Comparison of ENCODE assay signal across 30 cellular contexts in genomic region chr7:67438174-67438837, GRCh38.
DNase-seq lines count a peak whose midpoint lies in the region; ATAC-seq and TF ChIP-seq lines count a peak whose summit lies in the region.
"Had no signal": no experiment of that assay in that cellular context is flagged by ENCODE, and none has a peak within 500 bp of the region (broad histone marks: within the 10 kb centered on the region; RNA-seq: fewer than 3 reads in every experiment).

No MANE protein-coding gene starts in this region.

- H2BK120ac ChIP-seq in mesendoderm (ENCODE audit: low read depth, low read length): no peak overlapping the region

- no peak overlapping the region for H2BK15ac ChIP-seq in mesendoderm (replicated peaks; ENCODE audit: low read depth)

- H3K9ac ChIP-seq in HUES64 (ENCODE audit: low read depth, low read length): no peak overlapping the region
- H3K9ac ChIP-seq in mesendoderm (ENCODE audit: low read length): no peak overlapping the region

- no peak for TF ChIP-seq CTCF in BE2C (IDR thresholded peaks at IDR 0.05; ENCODE audit: low read depth, low read length)

- H3K4me2 ChIP-seq in mesendoderm (ENCODE audit: low read length): no peak overlapping the region
- H3K4me2 ChIP-seq: PC-9 had no signal

- H3K9me3 ChIP-seq in BE2C (peaks cover 4% of the 10 kb centered on the region; the same call in 1 of the 2 replicates), HUES64 (ENCODE audit: insufficient read depth, low read depth, low read length) (peaks cover 8% of the 10 kb centered on the region)
- H3K9me3 ChIP-seq: right lobe of liver, uterus had no signal

- DNase-seq in BE2C (peak; percentile 22), NCI-H774 (lab: John Stamatoyannopoulos, UW) (peak; percentile 31), mesendoderm (peak; percentile 42)
- no peak for DNase-seq in stimulated activated effector memory CD8-positive, alpha-beta T cell treated with anti-CD3 and anti-CD28 coated beads, Interleukin-12 subunit alpha, Interleukin-12 subunit beta, amount 100 ng/mL, for 72 hours (ENCODE audit: low spot score in 2 of 2)
- no peak for DNase-seq in activated CD8-positive, alpha-beta memory T cell treated with anti-CD3 and anti-CD28 coated beads, Interleukin-2, amount 50 U/mL, for 4 hours
- DNase-seq: activated CD4-positive, alpha-beta T cell treated with anti-CD3 and anti-CD28 coated beads, Interleukin-2, amount 50 U/mL, for 48 hours; activated CD4-positive, CD25-positive, alpha-beta regulatory T cell treated with anti-CD3 and anti-CD28 coated beads, Interleukin-2, amount 50 U/mL, for 72 hours; activated naive CD4-positive, alpha-beta T cell; activated naive CD8-positive, alpha-beta T cell treated with anti-CD3 and anti-CD28 coated beads, Interleukin-2, amount 50 U/mL, for 24 hours; DMS79 treated with DMSO at 0.1 percent for 48 hours; GDM1; HFFc6; islet precursor cell; KG1; left ventricle myocardium inferior; MM.1S; NCI-H1930; NCI-H446; NK-92 treated with Interleukin-12 subunit alpha and Interleukin-12 subunit beta, amount 100 ng/mL, for 24 hours; PC-9; right lobe of liver; stimulated activated CD4-positive, alpha-beta T cell treated with anti-CD3 and anti-CD28 coated beads, Interleukin-2, amount 100 ng/mL, for 24 hours; stimulated activated CD8-positive, alpha-beta memory T cell treated with anti-CD3 and anti-CD28 coated beads, Interleukin-4, amount 100 ng/mL, for 48 hours; stimulated activated naive CD8-positive, alpha-beta T cell treated with anti-CD3 and anti-CD28 coated beads, Interleukin-15, amount 100 ng/mL, for 72 hours; uterus had no signal

- H3K23ac ChIP-seq in mesendoderm (ENCODE audit: low read length): no peak overlapping the region

- 88% methylated on average over 6 of the region's 7 CpGs for WGBS in HUES64
- WGBS in mesendoderm (ENCODE audit: extremely low coverage, insufficient coverage, low lambda C conversion rate): no CpG with 5 or more reads among the region's 7 CpGs

- no peak overlapping the region for H3K18ac ChIP-seq in mesendoderm (ENCODE audit: low read length)

- H2BK5ac ChIP-seq in mesendoderm (ENCODE audit: low read length): no peak overlapping the region

- no peak overlapping the region for H3K56ac ChIP-seq in mesendoderm (ENCODE audit: low read length)

- H2AK5ac ChIP-seq in mesendoderm (ENCODE audit: low read length): no peak overlapping the region

- H3K36me3 ChIP-seq in BE2C (no peaks in the 10 kb centered on the region), HUES64 (ENCODE audit: insufficient read depth, low read length) (no peaks in the 10 kb centered on the region), mesendoderm (ENCODE audit: control insufficient read depth, insufficient read depth, low read length) (no peaks in the 10 kb centered on the region)
- H3K36me3 ChIP-seq: left ventricle myocardium inferior, right lobe of liver, spleen, uterus had no signal

- H3K9me3 Mint-ChIP-seq in stimulated activated effector memory CD8-positive, alpha-beta T cell treated with anti-CD3 and anti-CD28 coated beads, Interleukin-12 subunit alpha, Interleukin-12 subunit beta, amount 100 ng/mL, for 72 hours: peaks cover 11% of the 10 kb centered on the region
- H3K9me3 Mint-ChIP-seq: central memory CD8-positive, alpha-beta T cell had no signal

- H3K27ac ChIP-seq in HUES64 (ENCODE audit: low read depth, low read length) (peak overlapping the region; percentile 53; the same call in 1 of the 2 replicates), mesendoderm (ENCODE audit: low read depth, low read length) (peak overlapping the region; percentile 78)
- H3K27ac ChIP-seq: left ventricle myocardium inferior, PC-9, right lobe of liver, spleen, uterus had no signal

- H3K4me1 Mint-ChIP-seq in stimulated activated effector memory CD8-positive, alpha-beta T cell treated with anti-CD3 and anti-CD28 coated beads, Interleukin-12 subunit alpha, Interleukin-12 subunit beta, amount 100 ng/mL, for 72 hours: no peaks in the 10 kb centered on the region
- H3K4me1 Mint-ChIP-seq: activated naive CD8-positive, alpha-beta T cell treated with anti-CD3 and anti-CD28 coated beads, Interleukin-2, amount 50 U/mL, for 24 hours; central memory CD8-positive, alpha-beta T cell; stimulated activated naive CD8-positive, alpha-beta T cell treated with anti-CD3 and anti-CD28 coated beads, Interleukin-15, amount 100 ng/mL, for 72 hours had no signal

- no peak for ATAC-seq in stimulated activated effector memory CD8-positive, alpha-beta T cell treated with anti-CD3 and anti-CD28 coated beads, Interleukin-12 subunit alpha, Interleukin-12 subunit beta, amount 100 ng/mL, for 72 hours
- ATAC-seq in HG03280 (IDR thresholded peaks at IDR 0.05; ENCODE audit: unreplicated experiment): no peak
- ATAC-seq: activated naive CD8-positive, alpha-beta T cell treated with anti-CD3 and anti-CD28 coated beads, Interleukin-2, amount 50 U/mL, for 24 hours; esophagus mucosa; right lobe of liver; stimulated activated naive CD8-positive, alpha-beta T cell treated with anti-CD3 and anti-CD28 coated beads, Interleukin-15, amount 100 ng/mL, for 72 hours had no signal

- H3K4ac ChIP-seq in mesendoderm (ENCODE audit: low read depth, low read length): no peak overlapping the region

- H3K4me3 ChIP-seq in BE2C (ENCODE audit: low read depth, low read length) (no peak overlapping the region), HUES64 (ENCODE audit: low read length) (no peak overlapping the region), mesendoderm (ENCODE audit: low read length) (no peak overlapping the region)
- H3K4me3 ChIP-seq: left ventricle myocardium inferior, PC-9, right lobe of liver, spleen, uterus had no signal

- H3K27me3 ChIP-seq in BE2C: no peaks in the 10 kb centered on the region
- no peaks in the 10 kb centered on the region for H3K27me3 ChIP-seq in HUES64 (ENCODE audit: insufficient read depth, low read length)
- no peaks in the 10 kb centered on the region for H3K27me3 ChIP-seq in mesendoderm (ENCODE audit: insufficient read depth, low read length, poor library complexity)
- H3K27me3 ChIP-seq: right lobe of liver, uterus had no signal

- no peaks in the 10 kb centered on the region for H3K79me1 ChIP-seq in mesendoderm (ENCODE audit: low read length)

- no peaks in the 10 kb centered on the region for H3K4me1 ChIP-seq in BE2C
- H3K4me1 ChIP-seq in HUES64 (ENCODE audit: insufficient read depth, low read length): peaks cover 18% of the 10 kb centered on the region
- peaks cover 7% of the 10 kb centered on the region for H3K4me1 ChIP-seq in mesendoderm (ENCODE audit: control insufficient read depth, low read depth, low read length)
- H3K4me1 ChIP-seq: left ventricle myocardium inferior, right lobe of liver, spleen, uterus had no signal

- H4K5ac ChIP-seq in mesendoderm (ENCODE audit: low read length): no peak overlapping the region

- no peaks in the 10 kb centered on the region for H3K36me3 Mint-ChIP-seq in stimulated activated effector memory CD8-positive, alpha-beta T cell treated with anti-CD3 and anti-CD28 coated beads, Interleukin-12 subunit alpha, Interleukin-12 subunit beta, amount 100 ng/mL, for 72 hours

- no peak overlapping the region for H4K8ac ChIP-seq in mesendoderm (ENCODE audit: low read depth, low read length)

- H3K27ac Mint-ChIP-seq in stimulated activated effector memory CD8-positive, alpha-beta T cell treated with anti-CD3 and anti-CD28 coated beads, Interleukin-12 subunit alpha, Interleukin-12 subunit beta, amount 100 ng/mL, for 72 hours: no peak overlapping the region
- H3K27ac Mint-ChIP-seq: activated naive CD8-positive, alpha-beta T cell treated with anti-CD3 and anti-CD28 coated beads, Interleukin-2, amount 50 U/mL, for 24 hours; HFFc6; stimulated activated naive CD8-positive, alpha-beta T cell treated with anti-CD3 and anti-CD28 coated beads, Interleukin-15, amount 100 ng/mL, for 72 hours had no signal

- H3K79me2 ChIP-seq in mesendoderm (ENCODE audit: control insufficient read depth, insufficient read depth, low read length): no peaks in the 10 kb centered on the region

- H3K4me3 Mint-ChIP-seq in stimulated activated effector memory CD8-positive, alpha-beta T cell treated with anti-CD3 and anti-CD28 coated beads, Interleukin-12 subunit alpha, Interleukin-12 subunit beta, amount 100 ng/mL, for 72 hours: no peak overlapping the region
- H3K4me3 Mint-ChIP-seq: activated naive CD8-positive, alpha-beta T cell treated with anti-CD3 and anti-CD28 coated beads, Interleukin-2, amount 50 U/mL, for 24 hours; central memory CD8-positive, alpha-beta T cell; HFFc6; stimulated activated naive CD8-positive, alpha-beta T cell treated with anti-CD3 and anti-CD28 coated beads, Interleukin-15, amount 100 ng/mL, for 72 hours had no signal

Comparison
In these comparisons a context has a peak if more than half of its experiments do, and no peak if none do; other contexts are left out.
1. DNase-seq: peak in BE2C (single experiment), NCI-H774 (single experiment) and mesendoderm (single experiment); none in stimulated activated effector memory CD8-positive, alpha-beta T cell treated with anti-CD3 and anti-CD28 coated beads, Interleukin-12 subunit alpha, Interleukin-12 subunit beta, amount 100 ng/mL, for 72 hours (0 of 2) and activated CD8-positive, alpha-beta memory T cell treated with anti-CD3 and anti-CD28 coated beads, Interleukin-2, amount 50 U/mL, for 4 hours (single experiment).